In genomic region chr2:223051580-223052375, GRCh38 we compare ENCODE assay signal across 8 cellular contexts. TPM values are rescaled to one million over a fixed set of nuclear protein-coding genes. Genes with fewer than 3 reads are reported as not detected.
A peak's percentile ranks its signal among the peaks of the same experiment; 100 is the strongest.
DNase-seq lines count a peak whose midpoint lies in the region; ATAC-seq, FAIRE-seq and TF ChIP-seq lines count a peak whose summit lies in the region.

A gene with protein sequence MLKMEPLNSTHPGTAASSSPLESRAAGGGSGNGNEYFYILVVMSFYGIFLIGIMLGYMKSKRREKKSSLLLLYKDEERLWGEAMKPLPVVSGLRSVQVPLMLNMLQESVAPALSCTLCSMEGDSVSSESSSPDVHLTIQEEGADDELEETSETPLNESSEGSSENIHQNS (plus strand): TSS chr2:223052190. CDS start chr2:223052831, 641 bp downstream.

- H3K27ac Mint-ChIP-seq in stimulated activated effector memory CD8-positive, alpha-beta T cell treated with anti-CD3 and anti-CD28 coated beads, Interleukin-12 subunit alpha, Interleukin-12 subunit beta, amount 100 ng/mL, for 72 hours, result no peak within 1 kb of the TSS
- H3K27ac Mint-ChIP-seq in activated CD4-positive, alpha-beta memory T cell treated with anti-CD3 and anti-CD28 coated beads for 36 hours, result no peak within 1 kb of the TSS

- H3K4me3 Mint-ChIP-seq in stimulated activated effector memory CD8-positive, alpha-beta T cell treated with anti-CD3 and anti-CD28 coated beads, Interleukin-12 subunit alpha, Interleukin-12 subunit beta, amount 100 ng/mL, for 72 hours, result no peak within 1 kb of the TSS
- H3K4me3 Mint-ChIP-seq in activated CD4-positive, alpha-beta memory T cell treated with anti-CD3 and anti-CD28 coated beads for 36 hours, result no peak within 1 kb of the TSS

- H3K4me1 ChIP-seq in K562 (replicated peaks in 1 of 2; ENCODE audit: control insufficient read depth in 2 of 2, insufficient read depth in 2 of 2, low read length in 2 of 2) (peaks cover 10 to 30% of the 10 kb centered on the region in 2 experiments; a peak in 4 of 5 replicates), skeletal muscle satellite cell (ENCODE audit: control insufficient read depth, insufficient read depth, low read length) (peaks cover 55% of the 10 kb centered on the region)

- DNase-seq in EL (peak; percentile 68), K562 (ENCODE audit: extremely low read depth in 1 of 4, low spot score in 3 of 4) (no peak), kidney epithelial cell (ENCODE audit: low read depth) (no peak), NK-92 (lab: John Stamatoyannopoulos, UW; ENCODE audit: unreplicated experiment) (no peak), DMS 273 (lab: John Stamatoyannopoulos, UW; ENCODE audit: unreplicated experiment) (no peak)
- no peak for DNase-seq in stimulated activated effector memory CD8-positive, alpha-beta T cell treated with anti-CD3 and anti-CD28 coated beads, Interleukin-12 subunit alpha, Interleukin-12 subunit beta, amount 100 ng/mL, for 72 hours (ENCODE audit: low spot score in 2 of 2)
- no peak for DNase-seq in activated CD4-positive, alpha-beta memory T cell treated with anti-CD3 and anti-CD28 coated beads for 36 hours

- TF ChIP-seq RAD21 in K562 (CRISPR knock-in tag; conservative IDR thresholded peaks at IDR 0.05 in 1 of 2, IDR thresholded peaks at IDR 0.05 in 1 of 2), result no peak

- no peaks in the 10 kb centered on the region for H4K20me1 ChIP-seq in K562 (replicated peaks; ENCODE audit: control insufficient read depth, insufficient read depth, low read length)

- no peak for FAIRE-seq in K562 (lab: Jason Lieb, UNC)

- H3K4me3 ChIP-seq in K562, result no peak within 1 kb of the TSS
- peak within 1 kb of the TSS; percentile 32 for H3K4me3 ChIP-seq in kidney epithelial cell (ENCODE audit: low read depth, low read length)
- peak within 1 kb of the TSS; percentile 69 for H3K4me3 ChIP-seq in skeletal muscle satellite cell (ENCODE audit: low read length)

- no peaks in the 10 kb centered on the region for H3K36me3 Mint-ChIP-seq in stimulated activated effector memory CD8-positive, alpha-beta T cell treated with anti-CD3 and anti-CD28 coated beads, Interleukin-12 subunit alpha, Interleukin-12 subunit beta, amount 100 ng/mL, for 72 hours
- H3K36me3 Mint-ChIP-seq in activated CD4-positive, alpha-beta memory T cell treated with anti-CD3 and anti-CD28 coated beads for 36 hours, result no peaks in the 10 kb centered on the region

- no peak within 1 kb of the TSS for H3K4me2 ChIP-seq in K562 (ENCODE audit: insufficient read depth, low read length)
- H3K4me2 ChIP-seq in skeletal muscle satellite cell (ENCODE audit: low read length), result peak within 1 kb of the TSS; percentile 87

- H3K9me1 ChIP-seq in K562 (ENCODE audit: control insufficient read depth, insufficient read depth, low read length), result no peaks in the 10 kb centered on the region

- H3K9me3 ChIP-seq in K562 (replicated peaks; ENCODE audit: control insufficient read depth, insufficient read depth, low read depth, low read length), result no peaks in the 10 kb centered on the region
- no peaks in the 10 kb centered on the region for H3K9me3 ChIP-seq in skeletal muscle satellite cell (replicated peaks; ENCODE audit: low read length)

- in situ Hi-C loops in K562 (cut with MboI), result no loop called here

- H3K27me3 ChIP-seq in K562 (ENCODE audit: control insufficient read depth in 2 of 2, insufficient read depth in 2 of 2, low read length in 2 of 2), result no peaks in the 10 kb centered on the region
- H3K27me3 ChIP-seq in kidney epithelial cell (ENCODE audit: control insufficient read depth, insufficient read depth, low read length), result no peaks in the 10 kb centered on the region
- H3K27me3 ChIP-seq in skeletal muscle satellite cell (ENCODE audit: control insufficient read depth, insufficient read depth, low read length), result no peaks in the 10 kb centered on the region

- no TSS peak for BruUV-seq in K562 (replicated peaks; lab: Mats Ljungman, UMichigan)

- no peak for TF ChIP-seq POLR2A in K562 (conservative IDR thresholded peaks at IDR 0.05)

- H3K9ac ChIP-seq in K562 (ENCODE audit: insufficient read depth in 1 of 2, low read depth in 2 of 2, low read length in 2 of 2) (no peak within 1 kb of the TSS), skeletal muscle satellite cell (ENCODE audit: low read depth, low read length) (peak within 1 kb of the TSS; percentile 73)

- H3K36me3 ChIP-seq in K562 (ENCODE audit: control insufficient read depth, insufficient read depth, low read length) (no peaks in the 10 kb centered on the region), kidney epithelial cell (ENCODE audit: control insufficient read depth, insufficient read depth, low read length) (no peaks in the 10 kb centered on the region), skeletal muscle satellite cell (ENCODE audit: insufficient read depth, low read length) (no peaks in the 10 kb centered on the region)

- H3K27me3 Mint-ChIP-seq in activated CD4-positive, alpha-beta memory T cell treated with anti-CD3 and anti-CD28 coated beads for 36 hours, result peaks cover 8% of the 10 kb centered on the region

- H3K79me2 ChIP-seq in K562 (ENCODE audit: control insufficient read depth, insufficient read depth, low read length), result no peaks in the 10 kb centered on the region

- no peak for TF ChIP-seq EP300 in K562 (IDR thresholded peaks at IDR 0.05; ENCODE audit: low read length)

- CTCF ChIA-PET in K562 (lab: Yijun Ruan, JAX; ENCODE audit: low intra/inter-chr PET ratio), result no interaction called here
- CTCF ChIA-PET in activated CD4-positive, alpha-beta memory T cell treated with anti-CD3 and anti-CD28 coated beads for 36 hours (lab: Charles Lee), result no interaction called here

- no peak for TF ChIP-seq CTCF in K562 (IDR thresholded peaks at IDR 0.05 in 2 of 3, conservative IDR thresholded peaks at IDR 0.05 in 1 of 3; ENCODE audit: insufficient read depth in 2 of 3, low read depth in 1 of 3, low read length in 3 of 3)
- TF ChIP-seq CTCF in kidney epithelial cell (IDR thresholded peaks at IDR 0.05; ENCODE audit: insufficient read depth, low read length, poor library complexity, severe bottlenecking), result no peak

- POLR2A ChIA-PET in K562 (lab: Yijun Ruan, JAX), result no interaction called here
- POLR2A ChIA-PET in activated CD4-positive, alpha-beta memory T cell treated with anti-CD3 and anti-CD28 coated beads for 36 hours (lab: Charles Lee), result interaction anchor here (0.7 kb wide), 1 partner anchor 370 kb away, joined by 3 read pairs; no protein-coding TSS in a partner anchor

- WGBS in K562 (ENCODE audit: insufficient coverage, low coverage, missing lambda C conversion rate), result 64% methylated on average over 16 of the region's 23 CpGs

- H3K4me1 Mint-ChIP-seq in stimulated activated effector memory CD8-positive, alpha-beta T cell treated with anti-CD3 and anti-CD28 coated beads, Interleukin-12 subunit alpha, Interleukin-12 subunit beta, amount 100 ng/mL, for 72 hours, result no peaks in the 10 kb centered on the region
- H3K4me1 Mint-ChIP-seq in activated CD4-positive, alpha-beta memory T cell treated with anti-CD3 and anti-CD28 coated beads for 36 hours (ENCODE audit: low read depth), result no peaks in the 10 kb centered on the region

- no peak within 1 kb of the TSS for H3K27ac ChIP-seq in K562 (ENCODE audit: extremely low read depth, low read depth, low read length)

- intact Hi-C loops in K562 (cut with micrococcal nuclease), result no loop called here
- intact Hi-C loops in activated CD4-positive, alpha-beta memory T cell treated with anti-CD3 and anti-CD28 coated beads for 36 hours (cut with micrococcal nuclease), result no loop called here

- ATAC-seq in K562, result no peak
- no peak for ATAC-seq in stimulated activated effector memory CD8-positive, alpha-beta T cell treated with anti-CD3 and anti-CD28 coated beads, Interleukin-12 subunit alpha, Interleukin-12 subunit beta, amount 100 ng/mL, for 72 hours

- H2AFZ ChIP-seq in K562 (ENCODE audit: low read depth, low read length), result 0 out of 2 replicates have a peak within 1 kb of the TSS, but pooled peaks have one; percentile 5

- no peaks in the 10 kb centered on the region for H3K9me3 Mint-ChIP-seq in stimulated activated effector memory CD8-positive, alpha-beta T cell treated with anti-CD3 and anti-CD28 coated beads, Interleukin-12 subunit alpha, Interleukin-12 subunit beta, amount 100 ng/mL, for 72 hours
- H3K9me3 Mint-ChIP-seq in activated CD4-positive, alpha-beta memory T cell treated with anti-CD3 and anti-CD28 coated beads for 36 hours, result no peaks in the 10 kb centered on the region

TF ChIP-seq in K562, 482 proteins besides CTCF, POLR2A, EP300 and RAD21 (continues in another document):
- no peak for TF ChIP-seq SMARCA5 (IDR thresholded peaks at IDR 0.05)
- no peak for TF ChIP-seq ZSCAN29 (IDR thresholded peaks at IDR 0.05)
- peak; percentile 42 for TF ChIP-seq USF2 (CRISPR knock-in tag; IDR thresholded peaks at IDR 0.05)

RNA-seq across cellular contexts. Expression of the gene that starts here (rescaled TPM):
- 0.09 TPM in 1 of 2 replicates, not detected in the other for total RNA-seq in K562 (2011; cell fraction: chromatin; rRNA removed; ENCODE audit: low replicate concordance)
- total RNA-seq in K562 (2011; cell fraction: nucleolus; rRNA removed), result not detected in 2 replicates
- total RNA-seq in K562 (2011; cell fraction: nucleoplasm; rRNA removed), result not detected in 2 replicates
- not detected in 2 replicates for total RNA-seq in K562 (2014; rRNA removed)
- total RNA-seq in K562 (2014; rRNA removed; fragmentation: Illumina TruSeq; extraction: Trizol), result not detected in 2 replicates
- not detected in 2 replicates for total RNA-seq in K562 (2015; rRNA removed; fragmentation: Illumina TruSeq; extraction: Trizol)
- total RNA-seq in K562 (2021), result not detected in 2 replicates
- polyA plus RNA-seq in K562 (2011; rRNA removed), result not detected in 2 replicates
- polyA plus RNA-seq in K562 (2011; cell fraction: cytosol; rRNA removed), result 0.01 TPM in 1 of 2 replicates, not detected in the other
- polyA plus RNA-seq in K562 (2011; cell fraction: nucleus; rRNA removed), result not detected in 2 replicates
- polyA plus RNA-seq in K562 (2012), result 0.04 TPM in 1 of 2 replicates, not detected in the other
- not detected in 2 replicates for polyA plus RNA-seq in K562 (2014; fragmentation: Illumina TruSeq; extraction: Trizol)
- not detected for polyA plus RNA-seq in K562 (2014; fragmentation: Nextera tagmentation; extraction: Ambion mirVana)
- polyA plus RNA-seq in K562 (2014; rRNA removed), result not detected in 2 replicates
- 0.09 TPM in 1 of 2 replicates, not detected in the other for polyA minus RNA-seq in K562 (2011; rRNA and poly(A)+ RNA removed)
- polyA minus RNA-seq in K562 (2011; cell fraction: cytosol; rRNA and poly(A)+ RNA removed), result not detected in 2 replicates
- not detected in 2 replicates for polyA minus RNA-seq in K562 (2011; cell fraction: nucleus; rRNA and poly(A)+ RNA removed)
- 0.07 and 0.25 TPM in 2 replicates for total RNA-seq in kidney epithelial cell
- total RNA-seq in skeletal muscle satellite cell (2012; rRNA removed), result 2.6 and 3.8 TPM in 2 replicates
- not detected for total RNA-seq in activated CD4-positive, alpha-beta memory T cell treated with anti-CD3 and anti-CD28 coated beads for 36 hours
